8 cellular contexts compared by ENCODE assay signal in the genomic region with DNA sequence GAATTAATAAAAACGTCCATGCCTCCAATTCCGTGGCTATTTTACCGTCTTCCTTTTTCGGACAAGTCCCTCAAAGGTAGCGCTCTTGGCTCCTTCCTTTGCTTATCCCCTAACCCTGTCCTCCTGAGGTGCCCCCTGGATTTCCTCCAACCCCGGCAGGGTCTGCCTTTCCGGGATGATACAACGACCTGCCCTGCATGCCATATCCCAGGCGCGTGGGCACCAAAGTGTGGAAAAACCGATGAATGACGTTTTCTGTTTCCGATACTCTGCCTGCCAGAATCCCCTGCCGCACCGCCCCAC. TPM values are rescaled to one million over a fixed set of nuclear protein-coding genes. Genes with fewer than 3 reads are reported as not detected.
DNase-seq lines count a peak whose midpoint lies in the region; ATAC-seq and TF ChIP-seq lines count a peak whose summit lies in the region.

No MANE protein-coding gene starts in this region.

- peaks cover 3% of the 10 kb centered on the region for H3K27me3 Mint-ChIP-seq in HFFc6 (ENCODE audit: insufficient read depth)
- H3K27me3 Mint-ChIP-seq in activated T-helper 17 cell treated with anti-CD3 and anti-CD28 coated beads, Interleukin-2, amount 50 U/mL, for 72 hours, result no peaks in the 10 kb centered on the region

- peak overlapping the region; percentile 91 for H3K4me3 Mint-ChIP-seq in HFFc6
- H3K4me3 Mint-ChIP-seq in activated T-helper 17 cell treated with anti-CD3 and anti-CD28 coated beads, Interleukin-2, amount 50 U/mL, for 72 hours, result peak overlapping the region; percentile 83

- no peak for ATAC-seq in activated T-helper 17 cell treated with anti-CD3 and anti-CD28 coated beads, Interleukin-2, amount 50 U/mL, for 72 hours (replicated peaks)
- ATAC-seq in GM18502 (IDR thresholded peaks at IDR 0.05; ENCODE audit: poor library complexity, unreplicated experiment), result no peak
- ATAC-seq in GM21619 (IDR thresholded peaks at IDR 0.05; ENCODE audit: unreplicated experiment), result no peak

- H3K4me1 Mint-ChIP-seq in HFFc6 (ENCODE audit: low read depth), result peaks cover 7% of the 10 kb centered on the region
- peaks cover 6% of the 10 kb centered on the region for H3K4me1 Mint-ChIP-seq in activated T-helper 17 cell treated with anti-CD3 and anti-CD28 coated beads, Interleukin-2, amount 50 U/mL, for 72 hours

- H3K36me3 ChIP-seq in iPS DF 6.9 (ENCODE audit: control insufficient read depth, insufficient read depth, low read length), result no peaks in the 10 kb centered on the region

- TF ChIP-seq CTCF in HFFc6 (IDR thresholded peaks at IDR 0.05), result no peak

- DNase-seq in HFFc6 (no peak), iPS DF 6.9 (ENCODE audit: low read depth, low spot score) (no peak), NCI-H146 (lab: John Stamatoyannopoulos, UW) (no peak)
- peak; percentile 41 for DNase-seq in stimulated activated CD4-positive, alpha-beta T cell treated with anti-CD3 and anti-CD28 coated beads, Interleukin-2, amount 100 ng/mL, for 4 hours (ENCODE audit: low read depth)
- no peak for DNase-seq in stimulated activated naive CD4-positive, alpha-beta T cell treated with Interleukin-2 at 50 U/mL for 16 hours (lab: John Stamatoyannopoulos, UW)

- no peaks in the 10 kb centered on the region; the same call in 1 of the 2 replicates for H3K36me3 Mint-ChIP-seq in HFFc6 (ENCODE audit: low read depth)
- H3K36me3 Mint-ChIP-seq in activated T-helper 17 cell treated with anti-CD3 and anti-CD28 coated beads, Interleukin-2, amount 50 U/mL, for 72 hours (ENCODE audit: low read depth), result peaks cover 32% of the 10 kb centered on the region

- H3K9me3 Mint-ChIP-seq in HFFc6, result no peaks in the 10 kb centered on the region
- H3K9me3 Mint-ChIP-seq in activated T-helper 17 cell treated with anti-CD3 and anti-CD28 coated beads, Interleukin-2, amount 50 U/mL, for 72 hours, result no peaks in the 10 kb centered on the region

- H3K4me3 ChIP-seq in iPS DF 6.9 (ENCODE audit: low read length), result peak overlapping the region; percentile 100; the same call in 1 of the 2 replicates

- H3K4me1 ChIP-seq in iPS DF 6.9 (ENCODE audit: control insufficient read depth, insufficient read depth, low read length), result no peaks in the 10 kb centered on the region

- H3K9me3 ChIP-seq in iPS DF 6.9 (ENCODE audit: control insufficient read depth, insufficient read depth, low read length), result no peaks in the 10 kb centered on the region

- no peaks in the 10 kb centered on the region for H3K27me3 ChIP-seq in iPS DF 6.9 (ENCODE audit: control insufficient read depth, insufficient read depth, low read length)

- no CpG with 5 or more reads among the region's 15 CpGs for WGBS in iPS DF 6.9 (ENCODE audit: insufficient coverage, insufficient read length)

- H3K27ac Mint-ChIP-seq in HFFc6, result peak overlapping the region; percentile 86
- H3K27ac Mint-ChIP-seq in activated T-helper 17 cell treated with anti-CD3 and anti-CD28 coated beads, Interleukin-2, amount 50 U/mL, for 72 hours, result peak overlapping the region; percentile 81

- H3K27ac ChIP-seq in iPS DF 6.9 (ENCODE audit: low read length), result no peak overlapping the region

RNA-seq across cellular contexts. Expression of a gene that starts 0.7 kb away (rescaled TPM):
- total RNA-seq in HFFc6 (2021; fragmentation: NEBNext Ultra II Directional; extraction: Animal tissue kit (Norgen Biotek cat#: 25700)), result 10 to 100 TPM; 17.4 to 25.7 (median 24.5) TPM
- total RNA-seq in activated T-helper 17 cell treated with anti-CD3 and anti-CD28 coated beads, Interleukin-2, amount 50 U/mL, for 72 hours, result 10 to 100 TPM; 28.8 to 51.2 TPM

RNA-seq across cellular contexts. Expression of a gene that starts 54.7 kb away (rescaled TPM):
- not detected for total RNA-seq in HFFc6 (2021; fragmentation: NEBNext Ultra II Directional; extraction: Animal tissue kit (Norgen Biotek cat#: 25700))
- total RNA-seq in activated T-helper 17 cell treated with anti-CD3 and anti-CD28 coated beads, Interleukin-2, amount 50 U/mL, for 72 hours, result not detected
